In genomic region chr2:183543731-183544130, GRCh38 we compare ENCODE assay signal across 1 cellular context.
TF ChIP-seq lines count a peak whose summit lies in the region.

No MANE protein-coding gene starts in this region.

TF ChIP-seq in GM23338, 12 proteins besides CTCF, POLR2A, EP300 and RAD21 (continued from another document):
- no peak for TF ChIP-seq ZNF462 (CRISPR knock-in tag; IDR thresholded peaks at IDR 0.05)
- no peak for TF ChIP-seq NANOG (IDR thresholded peaks at IDR 0.05; ENCODE audit: borderline replicate concordance)
- no peak for TF ChIP-seq POLR2AphosphoS5 (IDR thresholded peaks at IDR 0.05; ENCODE audit: low read depth)
- TF ChIP-seq EZH2phosphoT487 (IDR thresholded peaks at IDR 0.05; ENCODE audit: unreplicated experiment): no peak
- TF ChIP-seq, protein P1, sequence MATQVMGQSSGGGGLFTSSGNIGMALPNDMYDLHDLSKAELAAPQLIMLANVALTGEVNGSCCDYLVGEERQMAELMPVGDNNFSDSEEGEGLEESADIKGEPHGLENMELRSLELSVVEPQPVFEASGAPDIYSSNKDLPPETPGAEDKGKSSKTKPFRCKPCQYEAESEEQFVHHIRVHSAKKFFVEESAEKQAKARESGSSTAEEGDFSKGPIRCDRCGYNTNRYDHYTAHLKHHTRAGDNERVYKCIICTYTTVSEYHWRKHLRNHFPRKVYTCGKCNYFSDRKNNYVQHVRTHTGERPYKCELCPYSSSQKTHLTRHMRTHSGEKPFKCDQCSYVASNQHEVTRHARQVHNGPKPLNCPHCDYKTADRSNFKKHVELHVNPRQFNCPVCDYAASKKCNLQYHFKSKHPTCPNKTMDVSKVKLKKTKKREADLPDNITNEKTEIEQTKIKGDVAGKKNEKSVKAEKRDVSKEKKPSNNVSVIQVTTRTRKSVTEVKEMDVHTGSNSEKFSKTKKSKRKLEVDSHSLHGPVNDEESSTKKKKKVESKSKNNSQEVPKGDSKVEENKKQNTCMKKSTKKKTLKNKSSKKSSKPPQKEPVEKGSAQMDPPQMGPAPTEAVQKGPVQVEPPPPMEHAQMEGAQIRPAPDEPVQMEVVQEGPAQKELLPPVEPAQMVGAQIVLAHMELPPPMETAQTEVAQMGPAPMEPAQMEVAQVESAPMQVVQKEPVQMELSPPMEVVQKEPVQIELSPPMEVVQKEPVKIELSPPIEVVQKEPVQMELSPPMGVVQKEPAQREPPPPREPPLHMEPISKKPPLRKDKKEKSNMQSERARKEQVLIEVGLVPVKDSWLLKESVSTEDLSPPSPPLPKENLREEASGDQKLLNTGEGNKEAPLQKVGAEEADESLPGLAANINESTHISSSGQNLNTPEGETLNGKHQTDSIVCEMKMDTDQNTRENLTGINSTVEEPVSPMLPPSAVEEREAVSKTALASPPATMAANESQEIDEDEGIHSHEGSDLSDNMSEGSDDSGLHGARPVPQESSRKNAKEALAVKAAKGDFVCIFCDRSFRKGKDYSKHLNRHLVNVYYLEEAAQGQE (IDR thresholded peaks at IDR 0.05; ENCODE audit: unreplicated experiment): no peak
- TF ChIP-seq, protein P2, sequence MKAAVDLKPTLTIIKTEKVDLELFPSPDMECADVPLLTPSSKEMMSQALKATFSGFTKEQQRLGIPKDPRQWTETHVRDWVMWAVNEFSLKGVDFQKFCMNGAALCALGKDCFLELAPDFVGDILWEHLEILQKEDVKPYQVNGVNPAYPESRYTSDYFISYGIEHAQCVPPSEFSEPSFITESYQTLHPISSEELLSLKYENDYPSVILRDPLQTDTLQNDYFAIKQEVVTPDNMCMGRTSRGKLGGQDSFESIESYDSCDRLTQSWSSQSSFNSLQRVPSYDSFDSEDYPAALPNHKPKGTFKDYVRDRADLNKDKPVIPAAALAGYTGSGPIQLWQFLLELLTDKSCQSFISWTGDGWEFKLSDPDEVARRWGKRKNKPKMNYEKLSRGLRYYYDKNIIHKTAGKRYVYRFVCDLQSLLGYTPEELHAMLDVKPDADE (IDR thresholded peaks at IDR 0.05): no peak
- TF ChIP-seq ZNF331 (CRISPR knock-in tag; IDR thresholded peaks at IDR 0.05; ENCODE audit: low read depth): no peak
- no peak for TF ChIP-seq EZH2 (IDR thresholded peaks at IDR 0.05; ENCODE audit: low read depth, unreplicated experiment)
